ENCODE assay signal across 15 cellular contexts in the genomic region with DNA sequence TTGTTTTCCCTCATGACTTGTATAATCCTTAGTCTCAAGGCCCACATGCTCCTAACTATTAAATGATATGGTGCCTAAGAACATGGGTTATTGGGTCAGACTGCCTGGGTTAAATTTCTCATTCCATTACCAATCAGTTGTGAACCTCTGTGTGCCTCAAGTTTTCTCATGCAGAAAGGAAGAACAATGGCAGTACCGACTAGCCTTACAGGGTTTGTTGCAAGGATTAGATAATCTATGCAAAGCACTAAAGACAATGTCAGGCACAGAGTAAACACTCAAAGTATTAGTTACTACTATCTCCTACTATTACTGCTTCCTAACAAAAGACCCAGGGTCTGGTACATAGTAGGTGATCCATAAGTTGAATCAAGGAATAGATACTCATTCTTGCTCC. TPM values are rescaled to one million over a fixed set of nuclear protein-coding genes. Genes with fewer than 3 reads are reported as not detected.
A peak's percentile ranks its signal among the peaks of the same experiment; 100 is the strongest.
DNase-seq lines count a peak whose midpoint lies in the region; ATAC-seq, FAIRE-seq and TF ChIP-seq lines count a peak whose summit lies in the region.
"Had no signal": no experiment of that assay in that cellular context is flagged by ENCODE, and none has a peak within 500 bp of the region (broad histone marks: within the 10 kb centered on the region; RNA-seq: fewer than 3 reads in every experiment).

No MANE protein-coding gene starts in this region.

- H3K4me3 ChIP-seq in A549 (no peak overlapping the region), endodermal cell (ENCODE audit: low read length) (peak overlapping the region; percentile 10), esophagus squamous epithelium (no peak overlapping the region)
- no peak overlapping the region for H3K4me3 ChIP-seq in CD4-positive, CD25-positive, alpha-beta regulatory T cell (ENCODE audit: low read depth, low read length)

- CTCF ChIA-PET in A549 (lab: Yijun Ruan, JAX), result no interaction called here

- H3K4me2 ChIP-seq in A549, result no peak overlapping the region

- no peak overlapping the region for H3K9ac ChIP-seq in endodermal cell (ENCODE audit: extremely low read depth, low read length, poor library complexity, severe bottlenecking)

- FAIRE-seq in A549 (lab: Jason Lieb, UNC), result peak; percentile 46
- FAIRE-seq: H54 had no signal

- H3K27ac Mint-ChIP-seq in CD4-positive, CD25-positive, alpha-beta regulatory T cell, result peak overlapping the region in 2 of 3 donors; percentile 1 to 40
- peak overlapping the region; percentile 68 for H3K27ac Mint-ChIP-seq in endodermal cell

- H3K4me1 Mint-ChIP-seq in CD4-positive, CD25-positive, alpha-beta regulatory T cell, result peaks cover 26 to 44% (median 36%) of the 10 kb centered on the region in 4 donors
- H3K4me1 Mint-ChIP-seq in endodermal cell, result peaks cover 25% of the 10 kb centered on the region

- 88% methylated on average over 1 of the region's 1 CpG for WGBS in A549 (ENCODE audit: missing lambda C conversion rate)
- WGBS in endodermal cell (ENCODE audit: insufficient coverage in 1 of 2, insufficient read length in 1 of 2), 2 experiments, result 0 to 19% methylated on average over 1 of the region's 1 CpG
- 60 to 73% methylated on average over 1 of the region's 1 CpG for WGBS in esophagus squamous epithelium, 2 donors

- H3K4me1 ChIP-seq in A549 (no peaks in the 10 kb centered on the region), endodermal cell (ENCODE audit: control insufficient read depth, insufficient read depth, low read length) (peaks cover 6% of the 10 kb centered on the region), esophagus squamous epithelium (no peaks in the 10 kb centered on the region)
- H3K4me1 ChIP-seq in CD4-positive, CD25-positive, alpha-beta regulatory T cell (ENCODE audit: control insufficient read depth, insufficient read depth, low read length, poor library complexity, severe bottlenecking), result no peaks in the 10 kb centered on the region

- ATAC-seq in A549 (0 out of 6 replicates have a peak, but pooled peaks of 1 of the 2 experiments have one; percentile 12), GM19467 (IDR thresholded peaks at IDR 0.05; ENCODE audit: unreplicated experiment) (no peak)
- no peak for ATAC-seq in CD4-positive, CD25-positive, alpha-beta regulatory T cell (ENCODE audit: low read depth in 2 of 2)

- no peak overlapping the region for H3K4me3 Mint-ChIP-seq in CD4-positive, CD25-positive, alpha-beta regulatory T cell
- H3K4me3 Mint-ChIP-seq in endodermal cell, result no peak overlapping the region
- H3K4me3 Mint-ChIP-seq: CD8-positive, alpha-beta memory T cell had no signal

- intact Hi-C loops in esophagus squamous epithelium (cut with DNase I), result no loop called here

- peaks cover 54% of the 10 kb centered on the region for H3K36me3 Mint-ChIP-seq in CD4-positive, CD25-positive, alpha-beta regulatory T cell
- H3K36me3 Mint-ChIP-seq in endodermal cell (ENCODE audit: low read depth), result peaks cover 64% of the 10 kb centered on the region

- TF ChIP-seq POLR2A in A549 (IDR thresholded peaks at IDR 0.05; ENCODE audit: low read length), result no peak
- no peak for TF ChIP-seq POLR2A in esophagus squamous epithelium (IDR thresholded peaks at IDR 0.05)

- H3K36me3 ChIP-seq in CD4-positive, CD25-positive, alpha-beta regulatory T cell (ENCODE audit: control insufficient read depth, insufficient read depth, low read length), result peaks cover 75% of the 10 kb centered on the region
- H3K36me3 ChIP-seq in endodermal cell (ENCODE audit: control insufficient read depth, insufficient read depth, low read length), result peaks cover 95% of the 10 kb centered on the region
- peaks cover 11 to 100% (median 27%) of the 10 kb centered on the region in 3 donors for H3K36me3 ChIP-seq in esophagus squamous epithelium

- no peak overlapping the region for H3K27ac ChIP-seq in A549
- H3K27ac ChIP-seq in CD4-positive, CD25-positive, alpha-beta regulatory T cell (ENCODE audit: insufficient read depth, low read length, poor library complexity, severe bottlenecking), result no peak overlapping the region
- H3K27ac ChIP-seq in VCaP, result no peak overlapping the region
- H3K27ac ChIP-seq in endodermal cell (ENCODE audit: low read depth, low read length), result no peak overlapping the region
- no peak overlapping the region for H3K27ac ChIP-seq in esophagus squamous epithelium

- H3K27me3 Mint-ChIP-seq in CD4-positive, CD25-positive, alpha-beta regulatory T cell, result no peaks in the 10 kb centered on the region
- H3K27me3 Mint-ChIP-seq in endodermal cell (ENCODE audit: insufficient read depth), result no peaks in the 10 kb centered on the region
- H3K27me3 Mint-ChIP-seq: CD8-positive, alpha-beta memory T cell had no signal

- POLR2A ChIA-PET in A549 (lab: Yijun Ruan, JAX), result no interaction called here

- no peaks in the 10 kb centered on the region for H3K27me3 ChIP-seq in CD4-positive, CD25-positive, alpha-beta regulatory T cell (ENCODE audit: control insufficient read depth, insufficient read depth, low read length)
- H3K27me3 ChIP-seq in endodermal cell (ENCODE audit: control insufficient read depth, insufficient read depth, low read length, poor library complexity, severe bottlenecking) (no peaks in the 10 kb centered on the region), esophagus squamous epithelium (no peaks in the 10 kb centered on the region)

- TF ChIP-seq RAD21 in A549 (conservative IDR thresholded peaks at IDR 0.05 in 1 of 2, IDR thresholded peaks at IDR 0.05 in 1 of 2), result no peak

- peaks cover 0 to 22% (median 4%) of the 10 kb centered on the region in 7 donors for H3K9me3 Mint-ChIP-seq in CD4-positive, CD25-positive, alpha-beta regulatory T cell
- H3K9me3 Mint-ChIP-seq in endodermal cell, result peaks cover 25% of the 10 kb centered on the region

- TF ChIP-seq CTCF in A549 (IDR thresholded peaks at IDR 0.05) (no peak), VCaP (conservative IDR thresholded peaks at IDR 0.05) (0 out of 2 replicates have a peak, but pooled peaks have one; percentile 29), endodermal cell (conservative IDR thresholded peaks at IDR 0.05) (no peak), GM10266 (IDR thresholded peaks at IDR 0.05; ENCODE audit: control insufficient read depth, insufficient read depth, low read depth, missing control alignments) (no peak), esophagus squamous epithelium (IDR thresholded peaks at IDR 0.05) (no peak)

- DNase-seq in A549 (ENCODE audit: low read depth in 1 of 2, low spot score in 1 of 2), result no peak
- DNase-seq in CD4-positive, CD25-positive, alpha-beta regulatory T cell, result no peak
- no peak for DNase-seq in endodermal cell
- no peak for DNase-seq in GM10266 (ENCODE audit: extremely low spot score)
- DNase-seq in esophagus squamous epithelium (lab: John Stamatoyannopoulos, UW), result no peak
- DNase-seq: CD8-positive, alpha-beta memory T cell; GF-D8; IMR-90; NCI-H1417 treated with DMSO at 0.1 percent for 48 hours; NCI-H2029; NCI-H2171 treated with DMSO at 0.1 percent for 48 hours; SIG-M5 had no signal

- TF ChIP-seq EP300 in A549 (IDR thresholded peaks at IDR 0.05), result no peak

- peaks cover 24% of the 10 kb centered on the region for H3K9me3 ChIP-seq in A549
- peaks cover 13 to 16% of the 10 kb centered on the region in 2 experiments for H3K9me3 ChIP-seq in CD4-positive, CD25-positive, alpha-beta regulatory T cell (ENCODE audit: control insufficient read depth in 2 of 2, low read length in 2 of 2)
- H3K9me3 ChIP-seq in endodermal cell (ENCODE audit: control insufficient read depth, low read length), result peaks cover 38% of the 10 kb centered on the region
- H3K9me3 ChIP-seq in esophagus squamous epithelium, result peaks cover 0 to 23% (median 13%) of the 10 kb centered on the region in 3 donors

TF ChIP-seq in A549, 52 proteins besides CTCF, POLR2A, EP300 and RAD21:
- TF ChIP-seq HEYL (CRISPR knock-in tag; IDR thresholded peaks at IDR 0.05) (no peak), RCOR1 (IDR thresholded peaks at IDR 0.05; ENCODE audit: low read depth, low read length) (no peak), EHMT2 (IDR thresholded peaks at IDR 0.05; ENCODE audit: low read depth) (no peak), ZSCAN20 (CRISPR knock-in tag; IDR thresholded peaks at IDR 0.05) (no peak), CBX8 (IDR thresholded peaks at IDR 0.05) (no peak), MYC (IDR thresholded peaks at IDR 0.05; ENCODE audit: borderline replicate concordance, low read length) (no peak), ZNF302 (CRISPR knock-in tag; IDR thresholded peaks at IDR 0.05) (no peak), RNF2 (IDR thresholded peaks at IDR 0.05; ENCODE audit: borderline replicate concordance, low read depth) (no peak), EHF (CRISPR knock-in tag; IDR thresholded peaks at IDR 0.05) (no peak), CBX2 (IDR thresholded peaks at IDR 0.05; ENCODE audit: borderline replicate concordance, low read depth) (no peak), SREBF2 (IDR thresholded peaks at IDR 0.05) (no peak), ELK1 (IDR thresholded peaks at IDR 0.05; ENCODE audit: low read depth, low read length) (no peak), KDM5A (IDR thresholded peaks at IDR 0.05) (no peak)

RNA-seq across cellular contexts. Expression of gene ADPGK, which starts 12.2 kb away (rescaled TPM):
- polyA plus RNA-seq in A549 (2011; rRNA removed) (94.6 and 98.3 TPM in 2 replicates), A549 (2017; fragmentation: RNase III; extraction: RNeasy Plus Mini Kit Qiagen cat#74134 plus additional on column Dnase treatment) (56.6 to 62.5 TPM (median 60.3 TPM) in 3 replicates)
- 69.9 and 81.4 TPM in 2 replicates for polyA plus RNA-seq in A549 (2012; cell fraction: cytosol; rRNA removed)
- polyA plus RNA-seq in A549 (2012; cell fraction: nucleus; rRNA removed), result 157 and 158 TPM in 2 replicates
- 56.4 and 61.7 TPM in 2 replicates for polyA minus RNA-seq in A549 (2011; rRNA and poly(A)+ RNA removed)
- total RNA-seq in CD4-positive, CD25-positive, alpha-beta regulatory T cell, result 89.0 TPM
- 10 to 100 TPM; 66.3 to 99.0 (median 83.8) TPM for polyA plus RNA-seq in CD4-positive, CD25-positive, alpha-beta regulatory T cell
- total RNA-seq in endodermal cell (10 to 100 TPM; 52.0 to 68.6 TPM), esophagus squamous epithelium (10 to 100 TPM; 25.1 to 55.5 (median 32.8) TPM)
- polyA plus RNA-seq in endodermal cell (2013, experiment 1 of 2), result 35.7 TPM
- 33.5 TPM for polyA plus RNA-seq in endodermal cell (2013, experiment 2 of 2)
